8 cellular contexts compared by ENCODE assay signal in genomic region chr6:110876170-110876773, GRCh38. TPM values are rescaled to one million over a fixed set of nuclear protein-coding genes. Genes with fewer than 3 reads are reported as not detected.
A peak's percentile ranks its signal among the peaks of the same experiment; 100 is the strongest.
DNase-seq lines count a peak whose midpoint lies in the region; ATAC-seq, FAIRE-seq and TF ChIP-seq lines count a peak whose summit lies in the region.

No MANE protein-coding gene starts in this region.

- H3K36me3 ChIP-seq in spleen = no peaks in the 10 kb centered on the region

- peak in 1 of 3 donors; percentile 72 for TF ChIP-seq POLR2A in spleen (IDR thresholded peaks at IDR 0.05)

- peak overlapping the region; percentile 93 to 97 (median 96) for H3K27ac ChIP-seq in spleen

- DNase-seq in NK-92 treated with Interleukin-12 subunit alpha and Interleukin-12 subunit beta, amount 100 ng/mL, for 24 hours (lab: John Stamatoyannopoulos, UW) = peak; percentile 63
- DNase-seq in NK-92 (lab: John Stamatoyannopoulos, UW; ENCODE audit: unreplicated experiment) (no peak), NCI-H2227 (lab: John Stamatoyannopoulos, UW; ENCODE audit: unreplicated experiment) (peak; percentile 79), spleen (peak; percentile 94)
- peak; percentile 35 for DNase-seq in activated CD4-positive, CD25-positive, alpha-beta regulatory T cell treated with anti-CD3 and anti-CD28 coated beads, Interleukin-2, amount 50 U/mL, for 16 hours (ENCODE audit: low read depth, low spot score)
- peak; percentile 53 for DNase-seq in central memory CD4-positive, alpha-beta T cell

- ATAC-seq in HG03045 (IDR thresholded peaks at IDR 0.05; ENCODE audit: unreplicated experiment) = peak; percentile 35

- H3K27me3 ChIP-seq in spleen (replicated peaks in 1 of 7) = no peaks in the 10 kb centered on the region

- TF ChIP-seq CTCF in spleen (IDR thresholded peaks at IDR 0.05 in 8 of 11, conservative IDR thresholded peaks at IDR 0.05 in 3 of 11) = peak in 1 of 11 experiments; percentile 9

- FAIRE-seq in islet of Langerhans (lab: Jason Lieb, UNC) = peak; percentile 51

- intact Hi-C loops in spleen (cut with DNase I; ENCODE audit: low total_unique reads) = loop anchor here (1.0 kb wide), 1 partner anchor 59 kb away; no protein-coding TSS in a partner anchor

- peaks cover 30 to 64% (median 58%) of the 10 kb centered on the region in 6 donors for H3K4me1 ChIP-seq in spleen

- peak overlapping the region; percentile 84 to 96 (median 92) for H3K4me3 ChIP-seq in spleen

- H3K9me3 ChIP-seq in spleen = no peaks in the 10 kb centered on the region

- WGBS in spleen, 5 donors = 0 to 2% (median 1%) methylated on average over 21 to 29 of the region's 29 CpGs

RNA-seq across cellular contexts. Expression of gene AMD1, which starts 1.7 kb away (rescaled TPM):
- total RNA-seq in spleen = 100 to 1,000 TPM in 1 of 7 donors, 10 to 100 TPM in 6; 44.8 to 102 (median 64.0) TPM
- polyA plus RNA-seq in spleen = 10 to 100 TPM; 20.7 to 44.9 (median 31.4) TPM
